In the genomic region with DNA sequence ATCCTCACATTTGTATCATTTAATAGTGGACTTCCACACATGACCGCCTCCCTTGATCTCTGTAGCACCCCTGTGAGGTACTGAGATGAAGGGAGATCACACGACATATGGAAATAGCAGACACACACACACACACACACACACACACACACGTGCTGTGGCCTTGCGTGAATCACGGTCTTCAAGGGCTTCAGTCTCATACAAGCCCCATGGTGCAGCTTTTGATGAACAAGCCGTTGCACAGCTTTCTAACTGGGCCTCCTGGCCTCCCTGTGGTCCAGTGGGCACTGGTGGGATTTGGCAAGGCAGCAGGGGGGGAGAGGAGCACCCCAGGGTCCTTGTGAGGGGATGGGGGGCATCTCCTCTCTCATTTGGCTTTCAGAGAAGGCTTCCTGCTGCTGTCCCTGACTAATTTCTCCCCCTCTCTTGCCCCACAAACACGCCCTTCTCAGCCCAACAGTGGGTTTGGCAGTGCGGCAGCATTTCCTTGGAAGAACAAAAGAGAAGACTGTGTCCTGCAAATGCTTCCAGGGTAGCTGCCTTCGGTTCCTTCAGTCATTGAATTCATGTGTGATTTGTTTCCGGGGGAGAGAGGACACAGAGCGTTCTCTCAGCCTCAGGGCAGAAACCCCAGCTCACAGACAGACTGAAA, we compare ENCODE assay signal across 15 cellular contexts.
A peak's percentile ranks its signal among the peaks of the same experiment; 100 is the strongest.
DNase-seq lines count a peak whose midpoint lies in the region; ATAC-seq and TF ChIP-seq lines count a peak whose summit lies in the region.
"Had no signal": no experiment of that assay in that cellular context is flagged by ENCODE, and none has a peak within 500 bp of the region (broad histone marks: within the 10 kb centered on the region; RNA-seq: fewer than 3 reads in every experiment).

No MANE protein-coding gene starts in this region.

- H3K27me3 Mint-ChIP-seq in HFFc6 (ENCODE audit: insufficient read depth) (peaks cover 2% of the 10 kb centered on the region), type B pancreatic cell (no peaks in the 10 kb centered on the region)
- H3K27me3 Mint-ChIP-seq in activated T-cell treated with anti-CD3 and anti-CD28 coated beads, Interleukin-2, amount 50 U/mL, for 24 hours = no peaks in the 10 kb centered on the region
- peaks cover 2% of the 10 kb centered on the region for H3K27me3 Mint-ChIP-seq in activated CD8-positive, alpha-beta T cell treated with anti-CD3 and anti-CD28 coated beads for 36 hours

- H3K36me3 Mint-ChIP-seq in HFFc6 (ENCODE audit: low read depth) = peaks cover 7% of the 10 kb centered on the region; the same call in 1 of the 2 replicates
- H3K36me3 Mint-ChIP-seq in type B pancreatic cell = no peaks in the 10 kb centered on the region
- H3K36me3 Mint-ChIP-seq in activated T-cell treated with anti-CD3 and anti-CD28 coated beads, Interleukin-2, amount 50 U/mL, for 24 hours (ENCODE audit: low read depth) = no peaks in the 10 kb centered on the region
- H3K36me3 Mint-ChIP-seq in activated CD8-positive, alpha-beta T cell treated with anti-CD3 and anti-CD28 coated beads for 36 hours (ENCODE audit: low read depth) = no peaks in the 10 kb centered on the region

- no peak for ATAC-seq in activated CD8-positive, alpha-beta T cell treated with anti-CD3 and anti-CD28 coated beads for 36 hours
- ATAC-seq: Right ventricle myocardium inferior had no signal

- intact Hi-C loops in activated CD8-positive, alpha-beta T cell treated with anti-CD3 and anti-CD28 coated beads for 36 hours (cut with micrococcal nuclease) = no loop called here

- H3K4me3 Mint-ChIP-seq in HFFc6 (no peak overlapping the region), type B pancreatic cell (no peak overlapping the region)
- H3K4me3 Mint-ChIP-seq in activated T-cell treated with anti-CD3 and anti-CD28 coated beads, Interleukin-2, amount 50 U/mL, for 24 hours = no peak overlapping the region
- H3K4me3 Mint-ChIP-seq in activated CD8-positive, alpha-beta T cell treated with anti-CD3 and anti-CD28 coated beads for 36 hours = no peak overlapping the region
- H3K4me3 Mint-ChIP-seq: nephron progenitor cell had no signal

- TF ChIP-seq CTCF in HFFc6 (IDR thresholded peaks at IDR 0.05) (no peak), type B pancreatic cell (conservative IDR thresholded peaks at IDR 0.05) (no peak)
- TF ChIP-seq CTCF in activated CD8-positive, alpha-beta T cell treated with anti-CD3 and anti-CD28 coated beads for 36 hours (IDR thresholded peaks at IDR 0.05) = no peak

- CTCF ChIA-PET in activated CD8-positive, alpha-beta T cell treated with anti-CD3 and anti-CD28 coated beads for 36 hours (lab: Charles Lee) = no interaction called here

- POLR2A ChIA-PET in activated CD8-positive, alpha-beta T cell treated with anti-CD3 and anti-CD28 coated beads for 36 hours (lab: Charles Lee) = interaction anchor here (0.8 kb wide), 1 partner anchor 51 kb away, joined by 3 read pairs; no protein-coding TSS in a partner anchor

- no peaks in the 10 kb centered on the region for H3K9me3 Mint-ChIP-seq in HFFc6
- H3K9me3 Mint-ChIP-seq in type B pancreatic cell = peaks cover 5% of the 10 kb centered on the region
- no peaks in the 10 kb centered on the region for H3K9me3 Mint-ChIP-seq in activated T-cell treated with anti-CD3 and anti-CD28 coated beads, Interleukin-2, amount 50 U/mL, for 24 hours
- no peaks in the 10 kb centered on the region for H3K9me3 Mint-ChIP-seq in activated CD8-positive, alpha-beta T cell treated with anti-CD3 and anti-CD28 coated beads for 36 hours

- no peak for DNase-seq in HFFc6
- DNase-seq in amniotic epithelial cell (ENCODE audit: low read depth) = peak; percentile 51
- peak; percentile 39 for DNase-seq in left kidney (ENCODE audit: low read depth, low spot score)
- DNase-seq in type B pancreatic cell (ENCODE audit: extremely low spot score, unreplicated experiment) = no peak
- no peak for DNase-seq in NCI-H1417 (lab: John Stamatoyannopoulos, UW)
- no peak for DNase-seq in activated T-cell treated with anti-CD3 and anti-CD28 coated beads, Interleukin-2, amount 50 U/mL, for 24 hours
- DNase-seq in activated CD8-positive, alpha-beta T cell treated with anti-CD3 and anti-CD28 coated beads for 36 hours = no peak
- DNase-seq: cortex of kidney, KG1, mammary epithelial cell, NCI-H146, nephron progenitor cell, retina, T-helper 1 cell had no signal

- H3K27ac Mint-ChIP-seq in HFFc6 = peak overlapping the region; percentile 77
- H3K27ac Mint-ChIP-seq in type B pancreatic cell = peak overlapping the region; percentile 30
- no peak overlapping the region for H3K27ac Mint-ChIP-seq in activated T-cell treated with anti-CD3 and anti-CD28 coated beads, Interleukin-2, amount 50 U/mL, for 24 hours
- no peak overlapping the region for H3K27ac Mint-ChIP-seq in activated CD8-positive, alpha-beta T cell treated with anti-CD3 and anti-CD28 coated beads for 36 hours
- H3K27ac Mint-ChIP-seq: nephron progenitor cell had no signal

- H3K4me1 Mint-ChIP-seq in HFFc6 (ENCODE audit: low read depth) (peaks cover 75% of the 10 kb centered on the region), type B pancreatic cell (ENCODE audit: unreplicated experiment) (peaks cover 37% of the 10 kb centered on the region)
- H3K4me1 Mint-ChIP-seq in activated T-cell treated with anti-CD3 and anti-CD28 coated beads, Interleukin-2, amount 50 U/mL, for 24 hours (ENCODE audit: low read depth) = no peaks in the 10 kb centered on the region
- H3K4me1 Mint-ChIP-seq in activated CD8-positive, alpha-beta T cell treated with anti-CD3 and anti-CD28 coated beads for 36 hours (ENCODE audit: low read depth) = no peaks in the 10 kb centered on the region

Comparison
In these comparisons a context has a peak if more than half of its experiments do, and no peak if none do; other contexts are left out.
1. DNase-seq: peak in amniotic epithelial cell (single experiment) and left kidney (single experiment); none in HFFc6 (single experiment), type B pancreatic cell (single experiment), NCI-H1417 (0 of 3), activated T-cell treated with anti-CD3 and anti-CD28 coated beads, Interleukin-2, amount 50 U/mL, for 24 hours (single experiment) and activated CD8-positive, alpha-beta T cell treated with anti-CD3 and anti-CD28 coated beads for 36 hours (single experiment).
2. H3K27ac Mint-ChIP-seq: peak in HFFc6 (single experiment) and type B pancreatic cell (single experiment); none in activated T-cell treated with anti-CD3 and anti-CD28 coated beads, Interleukin-2, amount 50 U/mL, for 24 hours (single experiment) and activated CD8-positive, alpha-beta T cell treated with anti-CD3 and anti-CD28 coated beads for 36 hours (single experiment).